8 cellular contexts compared by ENCODE assay signal in the genomic region with DNA sequence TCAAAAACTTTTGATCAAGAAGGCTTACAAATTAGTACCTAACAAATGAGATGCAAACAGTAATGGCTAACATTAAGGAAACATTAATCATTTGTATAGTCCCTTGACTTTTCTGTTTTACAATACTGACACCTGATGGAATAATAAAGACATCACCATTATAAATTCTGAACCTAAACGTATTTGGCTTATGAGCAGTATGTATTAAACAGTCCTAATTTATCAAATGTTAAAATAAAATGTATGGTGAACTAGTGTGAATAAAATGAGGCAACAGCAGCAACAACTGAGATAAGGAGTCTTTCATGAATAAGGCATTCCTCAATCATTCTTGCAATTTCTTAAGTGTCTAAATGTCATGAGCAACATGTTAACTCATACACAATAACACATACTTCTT. TPM values are rescaled to one million over a fixed set of nuclear protein-coding genes. Genes with fewer than 3 reads are reported as not detected.
DNase-seq lines count a peak whose midpoint lies in the region; ATAC-seq, FAIRE-seq and TF ChIP-seq lines count a peak whose summit lies in the region.

No MANE protein-coding gene starts in this region.

- H2AFZ ChIP-seq in GM12878 (ENCODE audit: control insufficient read depth, low read depth, low read length) = no peak overlapping the region

- TF ChIP-seq CTCF in natural killer cell (IDR thresholded peaks at IDR 0.05) = peak; percentile 28
- no peak; a peak in 1 of 6 replicates for TF ChIP-seq CTCF in GM12878 (IDR thresholded peaks at IDR 0.05 in 2 of 3, conservative IDR thresholded peaks at IDR 0.05 in 1 of 3; ENCODE audit: control insufficient read depth in 2 of 3, extremely low read depth in 1 of 3, insufficient read depth in 1 of 3, low read depth in 3 of 3, low read length in 3 of 3)
- TF ChIP-seq CTCF in vagina (IDR thresholded peaks at IDR 0.05) = peak in 2 of 3 experiments; percentile 19 to 29

- H3K9me3 ChIP-seq in GM12878 (replicated peaks; ENCODE audit: control insufficient read depth, insufficient read depth, low read length) (no peaks in the 10 kb centered on the region), vagina (no peaks in the 10 kb centered on the region)

- TF ChIP-seq POLR2A in GM12878 (IDR thresholded peaks at IDR 0.05; ENCODE audit: low read depth, low read length) (no peak), vagina (IDR thresholded peaks at IDR 0.05) (no peak)

- H3K27ac Mint-ChIP-seq in natural killer cell = peak overlapping the region; percentile 3 to 46
- H3K27ac Mint-ChIP-seq in natural killer cell treated with Interleukin-12 subunit alpha and Interleukin-12 subunit beta and Interleukin-15 and Interleukin-18, amount 100 ng/mL, for 72 hours = no peak overlapping the region

- H3K27me3 Mint-ChIP-seq in natural killer cell (ENCODE audit: low read depth in 2 of 2) = no peaks in the 10 kb centered on the region
- H3K27me3 Mint-ChIP-seq in natural killer cell treated with Interleukin-12 subunit alpha and Interleukin-12 subunit beta and Interleukin-15 and Interleukin-18, amount 100 ng/mL, for 72 hours = no peaks in the 10 kb centered on the region

- FAIRE-seq in GM12878 (lab: Jason Lieb, UNC) = peak; percentile 41
- FAIRE-seq in HTR-8/SVneo (lab: Jason Lieb, UNC) = no peak

- no peaks in the 10 kb centered on the region for H3K27me3 ChIP-seq in GM12878 (replicated peaks in 1 of 2; ENCODE audit: control insufficient read depth in 2 of 2, insufficient read depth in 2 of 2, low read length in 1 of 2)
- no peaks in the 10 kb centered on the region for H3K27me3 ChIP-seq in vagina

- no peak overlapping the region for H3K4me2 ChIP-seq in GM12878 (ENCODE audit: control insufficient read depth, insufficient read depth)

- H3K4me1 ChIP-seq in GM12878 (ENCODE audit: control insufficient read depth, insufficient read depth, low read length) (peaks cover 5% of the 10 kb centered on the region), vagina (peaks cover 50% of the 10 kb centered on the region)

- in situ Hi-C loops in GM12878 (cut with MboI) = no loop called here

- SMC1A ChIA-PET in GM12878 (lab: Charles Lee; ENCODE audit: uncharacterized antibody, unreplicated experiment) = interaction anchor here (1.0 to 1.3 kb wide), 2 partner anchors 24 to 705 kb away, joined by 3 to 5 read pairs; no protein-coding TSS in a partner anchor

- RAD21 ChIA-PET in GM12878 (lab: Charles Lee; ENCODE audit: unreplicated experiment) = interaction anchor here (1.1 to 1.3 kb wide), 2 partner anchors 20 to 368 kb away, joined by 3 to 4 read pairs; no protein-coding TSS in a partner anchor

- peaks cover 52% of the 10 kb centered on the region for H3K79me2 ChIP-seq in GM12878 (ENCODE audit: control insufficient read depth, insufficient read depth, low read length)

- no peaks in the 10 kb centered on the region for H3K9me3 Mint-ChIP-seq in natural killer cell
- H3K9me3 Mint-ChIP-seq in natural killer cell treated with Interleukin-12 subunit alpha and Interleukin-12 subunit beta and Interleukin-15 and Interleukin-18, amount 100 ng/mL, for 72 hours = no peaks in the 10 kb centered on the region

- peaks cover 0 to 14% of the 10 kb centered on the region in 2 experiments; a peak in 3 of 4 replicates for H3K36me3 ChIP-seq in GM12878 (ENCODE audit: control insufficient read depth in 2 of 2, insufficient read depth in 2 of 2, low read length in 1 of 2)
- peaks cover 0 to 38% of the 10 kb centered on the region in 2 donors for H3K36me3 ChIP-seq in vagina

- peak; percentile 18; the same call in 1 of the 2 replicates for TF ChIP-seq RAD21 in GM12878 (IDR thresholded peaks at IDR 0.05; ENCODE audit: insufficient read depth, low read depth, low read length)

- peaks cover 4% of the 10 kb centered on the region; the same call in 1 of the 2 replicates for H4K20me1 ChIP-seq in GM12878 (ENCODE audit: control insufficient read depth, insufficient read depth)

- H3K27ac ChIP-seq in GM12878 (ENCODE audit: control insufficient read depth, insufficient read depth) = no peak overlapping the region
- H3K27ac ChIP-seq in vagina = peak overlapping the region; percentile 48

- CTCF ChIA-PET in GM12878 (lab: Yijun Ruan, JAX) = no interaction called here

- ATAC-seq in natural killer cell (peak in 1 of 3 donors; percentile 40), GM12878 (peak; percentile 43), HG03159 (IDR thresholded peaks at IDR 0.05; ENCODE audit: unreplicated experiment) (no peak)
- ATAC-seq in natural killer cell treated with Interleukin-12 subunit alpha and Interleukin-12 subunit beta and Interleukin-15 and Interleukin-18, amount 100 ng/mL, for 72 hours = no peak

- BruUV-seq in GM12878 (replicated peaks; lab: Mats Ljungman, UMichigan) = no TSS peak

- H3K4me3 ChIP-seq in GM12878 (no peak overlapping the region), vagina (no peak overlapping the region)

- DNase-seq in natural killer cell = no peak
- DNase-seq in natural killer cell treated with Interleukin-12 subunit alpha and Interleukin-12 subunit beta and Interleukin-15 and Interleukin-18, amount 100 ng/mL, for 72 hours (ENCODE audit: low spot score) = no peak
- no peak for DNase-seq in GM12878 (ENCODE audit: low read depth, low spot score)
- peak; percentile 16 for DNase-seq in kidney glomerular epithelial cell (lab: John Stamatoyannopoulos, UW)
- no peak for DNase-seq in vagina (ENCODE audit: extremely low spot score in 2 of 2)
- DNase-seq in HTR-8/SVneo (ENCODE audit: insufficient read length, low spot score) = no peak
- no peak for DNase-seq in hepatic stellate cell (ENCODE audit: low spot score)

- intact Hi-C loops in natural killer cell (cut with micrococcal nuclease) = loop anchor here (5.0 kb wide), 1 partner anchor 706 kb away; no protein-coding TSS in a partner anchor
- intact Hi-C loops in GM12878 (cut with micrococcal nuclease; ENCODE audit: unreplicated experiment) = no loop called here
- intact Hi-C loops in vagina (cut with DNase I) = no loop called here

- no peak overlapping the region for H3K9ac ChIP-seq in GM12878 (ENCODE audit: control insufficient read depth, insufficient read depth, low read length)

- peaks cover 15 to 22% of the 10 kb centered on the region in 2 donors for H3K4me1 Mint-ChIP-seq in natural killer cell
- peaks cover 14 to 20% of the 10 kb centered on the region in 2 donors for H3K4me1 Mint-ChIP-seq in natural killer cell treated with Interleukin-12 subunit alpha and Interleukin-12 subunit beta and Interleukin-15 and Interleukin-18, amount 100 ng/mL, for 72 hours (ENCODE audit: low read depth in 2 of 2)

- H3K4me3 Mint-ChIP-seq in natural killer cell = no peak overlapping the region
- no peak overlapping the region for H3K4me3 Mint-ChIP-seq in natural killer cell treated with Interleukin-12 subunit alpha and Interleukin-12 subunit beta and Interleukin-15 and Interleukin-18, amount 100 ng/mL, for 72 hours

- TF ChIP-seq EP300 in GM12878 (IDR thresholded peaks at IDR 0.05; ENCODE audit: borderline replicate concordance in 1 of 2, control insufficient read depth in 1 of 2, low read depth in 2 of 2, low read length in 2 of 2) = no peak

- WGBS in GM12878 (ENCODE audit: insufficient coverage, insufficient replicate concordance, low lambda C conversion rate, missing lambda C conversion rate) = 0% methylated on average over 1 of the region's 1 CpG

- POLR2A ChIA-PET in GM12878 (lab: Charles Lee) = no interaction called here

- peaks cover 28% of the 10 kb centered on the region for H3K36me3 Mint-ChIP-seq in natural killer cell
- peaks cover 22% of the 10 kb centered on the region for H3K36me3 Mint-ChIP-seq in natural killer cell treated with Interleukin-12 subunit alpha and Interleukin-12 subunit beta and Interleukin-15 and Interleukin-18, amount 100 ng/mL, for 72 hours

TF ChIP-seq in GM12878, 131 proteins besides CTCF, POLR2A, EP300 and RAD21:
- no peak for TF ChIP-seq ZNF622 (IDR thresholded peaks at IDR 0.05)
- TF ChIP-seq, protein P1, sequence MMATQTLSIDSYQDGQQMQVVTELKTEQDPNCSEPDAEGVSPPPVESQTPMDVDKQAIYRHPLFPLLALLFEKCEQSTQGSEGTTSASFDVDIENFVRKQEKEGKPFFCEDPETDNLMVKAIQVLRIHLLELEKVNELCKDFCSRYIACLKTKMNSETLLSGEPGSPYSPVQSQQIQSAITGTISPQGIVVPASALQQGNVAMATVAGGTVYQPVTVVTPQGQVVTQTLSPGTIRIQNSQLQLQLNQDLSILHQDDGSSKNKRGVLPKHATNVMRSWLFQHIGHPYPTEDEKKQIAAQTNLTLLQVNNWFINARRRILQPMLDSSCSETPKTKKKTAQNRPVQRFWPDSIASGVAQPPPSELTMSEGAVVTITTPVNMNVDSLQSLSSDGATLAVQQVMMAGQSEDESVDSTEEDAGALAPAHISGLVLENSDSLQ (IDR thresholded peaks at IDR 0.05) = peak; percentile 29; the same call in 1 of the 2 replicates

RNA-seq across cellular contexts. Expression of a gene that starts 6.0 kb away (rescaled TPM):
- total RNA-seq in natural killer cell (10 to 100 TPM; 27.5 to 31.3 (median 30.4) TPM), GM12878 (2014; rRNA removed) (53.1 and 63.2 TPM in 2 replicates), GM12878 (2014; rRNA removed; fragmentation: Illumina TruSeq; extraction: Trizol) (108 and 117 TPM in 2 replicates), GM12878 (2021) (63.6 and 75.7 TPM in 2 replicates), vagina (28.0 TPM)
- 100 to 1,000 TPM in 1 of 2 donors, 10 to 100 TPM in 1; 82.9 to 167 TPM for total RNA-seq in natural killer cell treated with Interleukin-12 subunit alpha and Interleukin-12 subunit beta and Interleukin-15 and Interleukin-18, amount 100 ng/mL, for 72 hours
- 179 and 185 TPM in 2 replicates for total RNA-seq in GM12878 (2013; cell fraction: nucleolus; rRNA removed)
- polyA plus RNA-seq in GM12878 (2011; ENCODE audit: low read depth) = 24.8 TPM
- polyA plus RNA-seq in GM12878 (2011; rRNA removed) (51.7 and 77.0 TPM in 2 replicates), GM12878 (2014; fragmentation: Illumina TruSeq; extraction: Trizol) (86.6 and 102 TPM in 2 replicates), GM12878 (2014; fragmentation: Nextera tagmentation; extraction: Ambion mirVana) (100 to 1,000 TPM in 1 of 2 experiments, 10 to 100 TPM in 1; 62.3 to 108 TPM), GM12878 (2014; rRNA removed) (44.9 and 55.8 TPM in 2 replicates), GM12878 (2016; fragmentation: Nextera tagmentation; extraction: Ambion mirVana) (10 to 100 TPM; 88.4 to 89.5 TPM)
- 22.1 and 23.1 TPM in 2 replicates for polyA plus RNA-seq in GM12878 (2011; cell fraction: cytosol; rRNA removed)
- 50.4 and 58.4 TPM in 2 replicates for polyA plus RNA-seq in GM12878 (2011; cell fraction: nucleus; rRNA removed)
- polyA plus RNA-seq in GM12878 (2012) = 36.5 and 37.8 TPM in 2 replicates
- polyA minus RNA-seq in GM12878 (2011; rRNA and poly(A)+ RNA removed) = 28.1 and 41.2 TPM in 2 replicates
- polyA minus RNA-seq in GM12878 (2011; cell fraction: cytosol; rRNA and poly(A)+ RNA removed) = 15.2 and 17.5 TPM in 2 replicates
- 45.5 and 76.6 TPM in 2 replicates for polyA minus RNA-seq in GM12878 (2011; cell fraction: nucleus; rRNA and poly(A)+ RNA removed)

Comparison
In these comparisons a context has a peak if more than half of its experiments do, and no peak if none do; other contexts are left out.
1. H3K27ac Mint-ChIP-seq: peak in natural killer cell (2 of 2); none in natural killer cell treated with Interleukin-12 subunit alpha and Interleukin-12 subunit beta and Interleukin-15 and Interleukin-18, amount 100 ng/mL, for 72 hours (0 of 2).
2. CTCF ChIP-seq: peak in natural killer cell (single experiment) and vagina (2 of 3); none in GM12878 (0 of 3).